1 cellular context compared by ENCODE assay signal in the genomic region with DNA sequence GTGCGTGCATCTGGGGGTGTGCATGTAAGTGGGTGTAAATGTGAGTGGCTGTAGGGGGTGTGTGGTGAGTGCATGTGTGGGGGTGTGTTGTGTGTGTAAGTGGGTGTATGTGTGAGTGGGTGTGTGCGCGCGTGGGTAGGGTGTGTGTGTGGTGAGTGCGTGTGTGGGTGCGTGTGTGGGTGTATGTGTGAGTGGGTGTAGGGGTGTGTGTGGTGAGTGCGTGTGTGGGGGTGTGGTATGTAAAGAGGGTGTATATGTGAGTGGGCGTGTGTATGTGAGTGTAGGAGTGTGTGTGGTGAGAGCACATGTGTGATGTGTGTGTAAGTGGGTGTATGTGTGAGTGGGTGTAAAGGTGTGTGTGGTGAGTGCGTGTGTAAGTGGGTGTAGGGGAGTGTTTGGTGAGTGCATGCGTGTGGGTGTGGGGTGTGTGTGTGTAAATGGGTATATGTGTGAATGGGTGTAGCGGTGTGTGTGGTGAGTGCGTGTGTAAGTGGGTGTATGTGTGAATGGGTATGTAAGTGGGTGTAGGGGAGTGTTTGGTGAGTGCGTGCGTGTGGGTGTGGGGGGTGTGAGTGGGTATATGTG.
A peak's percentile ranks its signal among the peaks of the same experiment; 100 is the strongest.
TF ChIP-seq lines count a peak whose summit lies in the region.

No MANE protein-coding gene starts in this region.

TF ChIP-seq in K562, 482 proteins besides CTCF, POLR2A, EP300 and RAD21:
- TF ChIP-seq EGR1 (conservative IDR thresholded peaks at IDR 0.05) = peak; percentile 95
- TF ChIP-seq NR2F6 (CRISPR knock-in tag; IDR thresholded peaks at IDR 0.05) = no peak
- TF ChIP-seq, protein P1, sequence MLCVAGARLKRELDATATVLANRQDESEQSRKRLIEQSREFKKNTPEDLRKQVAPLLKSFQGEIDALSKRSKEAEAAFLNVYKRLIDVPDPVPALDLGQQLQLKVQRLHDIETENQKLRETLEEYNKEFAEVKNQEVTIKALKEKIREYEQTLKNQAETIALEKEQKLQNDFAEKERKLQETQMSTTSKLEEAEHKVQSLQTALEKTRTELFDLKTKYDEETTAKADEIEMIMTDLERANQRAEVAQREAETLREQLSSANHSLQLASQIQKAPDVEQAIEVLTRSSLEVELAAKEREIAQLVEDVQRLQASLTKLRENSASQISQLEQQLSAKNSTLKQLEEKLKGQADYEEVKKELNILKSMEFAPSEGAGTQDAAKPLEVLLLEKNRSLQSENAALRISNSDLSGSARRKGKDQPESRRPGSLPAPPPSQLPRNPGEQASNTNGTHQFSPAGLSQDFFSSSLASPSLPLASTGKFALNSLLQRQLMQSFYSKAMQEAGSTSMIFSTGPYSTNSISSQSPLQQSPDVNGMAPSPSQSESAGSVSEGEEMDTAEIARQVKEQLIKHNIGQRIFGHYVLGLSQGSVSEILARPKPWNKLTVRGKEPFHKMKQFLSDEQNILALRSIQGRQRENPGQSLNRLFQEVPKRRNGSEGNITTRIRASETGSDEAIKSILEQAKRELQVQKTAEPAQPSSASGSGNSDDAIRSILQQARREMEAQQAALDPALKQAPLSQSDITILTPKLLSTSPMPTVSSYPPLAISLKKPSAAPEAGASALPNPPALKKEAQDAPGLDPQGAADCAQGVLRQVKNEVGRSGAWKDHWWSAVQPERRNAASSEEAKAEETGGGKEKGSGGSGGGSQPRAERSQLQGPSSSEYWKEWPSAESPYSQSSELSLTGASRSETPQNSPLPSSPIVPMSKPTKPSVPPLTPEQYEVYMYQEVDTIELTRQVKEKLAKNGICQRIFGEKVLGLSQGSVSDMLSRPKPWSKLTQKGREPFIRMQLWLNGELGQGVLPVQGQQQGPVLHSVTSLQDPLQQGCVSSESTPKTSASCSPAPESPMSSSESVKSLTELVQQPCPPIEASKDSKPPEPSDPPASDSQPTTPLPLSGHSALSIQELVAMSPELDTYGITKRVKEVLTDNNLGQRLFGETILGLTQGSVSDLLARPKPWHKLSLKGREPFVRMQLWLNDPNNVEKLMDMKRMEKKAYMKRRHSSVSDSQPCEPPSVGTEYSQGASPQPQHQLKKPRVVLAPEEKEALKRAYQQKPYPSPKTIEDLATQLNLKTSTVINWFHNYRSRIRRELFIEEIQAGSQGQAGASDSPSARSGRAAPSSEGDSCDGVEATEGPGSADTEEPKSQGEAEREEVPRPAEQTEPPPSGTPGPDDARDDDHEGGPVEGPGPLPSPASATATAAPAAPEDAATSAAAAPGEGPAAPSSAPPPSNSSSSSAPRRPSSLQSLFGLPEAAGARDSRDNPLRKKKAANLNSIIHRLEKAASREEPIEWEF (CRISPR knock-in tag; IDR thresholded peaks at IDR 0.05) = no peak
- TF ChIP-seq BRF1 (IDR thresholded peaks at IDR 0.05; ENCODE audit: borderline replicate concordance, extremely low read depth, insufficient read length) = no peak
- 0 out of 2 replicates have a peak, but pooled peaks have one; percentile 7 for TF ChIP-seq TEAD4 (IDR thresholded peaks at IDR 0.05; ENCODE audit: low read length)
- no peak for TF ChIP-seq TEAD4 (CRISPR knock-in tag; IDR thresholded peaks at IDR 0.05; ENCODE audit: borderline replicate concordance)
- no peak for TF ChIP-seq TCF7L2 (IDR thresholded peaks at IDR 0.05; ENCODE audit: low read depth, low read length)
- no peak for TF ChIP-seq ZNF274 (IDR thresholded peaks at IDR 0.05; ENCODE audit: borderline replicate concordance, low read depth, low read length)
- peak in 1 of 2 experiments; percentile 54; a peak in 1 of 4 replicates for TF ChIP-seq TRIM24 (IDR thresholded peaks at IDR 0.05)
